9 cellular contexts compared by ENCODE assay signal in the genomic region with DNA sequence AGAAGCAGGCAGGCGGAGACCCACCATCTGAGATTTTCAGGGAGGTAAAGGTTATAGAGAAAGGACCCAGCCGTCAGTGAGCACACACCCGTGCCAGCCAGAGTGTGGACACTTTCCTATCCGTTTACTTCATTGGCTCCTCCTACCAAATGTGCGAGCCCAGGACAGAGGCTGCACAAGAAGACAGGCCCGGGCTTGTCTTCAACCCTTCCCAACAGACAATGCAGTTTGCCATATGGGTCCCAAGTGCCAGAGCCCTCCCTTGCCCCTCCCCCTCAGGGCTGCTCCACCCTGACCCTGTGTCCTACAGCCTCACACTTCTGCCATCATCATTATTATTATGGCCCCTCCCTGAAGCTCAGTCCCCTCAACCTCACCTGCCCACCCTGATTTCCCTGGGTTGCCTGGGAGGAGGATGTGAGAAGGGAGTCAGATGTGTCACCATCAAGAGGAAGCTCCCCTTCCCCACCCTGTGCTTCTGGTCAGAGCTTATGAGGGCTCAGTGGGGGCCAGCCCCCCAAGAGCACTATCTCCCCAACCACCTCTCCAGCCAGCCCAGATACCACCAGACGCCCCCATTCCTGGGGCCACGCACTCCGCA. TPM values are rescaled to one million over a fixed set of nuclear protein-coding genes. Genes with fewer than 3 reads are reported as not detected.
DNase-seq lines count a peak whose midpoint lies in the region; ATAC-seq and TF ChIP-seq lines count a peak whose summit lies in the region.
"Had no signal": no experiment of that assay in that cellular context is flagged by ENCODE, and none has a peak within 500 bp of the region (broad histone marks: within the 10 kb centered on the region; RNA-seq: fewer than 3 reads in every experiment).

No MANE protein-coding gene starts in this region.

- no peaks in the 10 kb centered on the region for H3K27me3 ChIP-seq in OCI-LY3 (ENCODE audit: low read depth, low read length)
- H3K27me3 ChIP-seq in gastroesophageal sphincter: peaks cover 3% of the 10 kb centered on the region
- no peaks in the 10 kb centered on the region for H3K27me3 ChIP-seq in upper lobe of left lung

- H3K27ac ChIP-seq in OCI-LY3 (ENCODE audit: low read length) (peak overlapping the region; percentile 99), gastroesophageal sphincter (peak overlapping the region in 3 of 4 donors; percentile 4 to 50 (median 49)), upper lobe of left lung (peak overlapping the region in 3 of 4 donors; percentile 11 to 94 (median 92))

- H3K27ac Mint-ChIP-seq in activated naive CD4-positive, alpha-beta T cell treated with anti-CD3 and anti-CD28 coated beads for 36 hours: peak overlapping the region; percentile 100

- peaks cover 100% of the 10 kb centered on the region for H3K4me1 ChIP-seq in OCI-LY3 (ENCODE audit: low read length)
- peaks cover 0 to 21% (median 0%) of the 10 kb centered on the region in 3 donors for H3K4me1 ChIP-seq in gastroesophageal sphincter
- peaks cover 32 to 93% (median 77%) of the 10 kb centered on the region in 4 donors for H3K4me1 ChIP-seq in upper lobe of left lung

- WGBS in gastroesophageal sphincter (ENCODE audit: low coverage in 1 of 2), 2 donors: 34 to 35% methylated on average over 2 to 5 of the region's 9 CpGs
- 61 to 68% methylated on average over 8 to 9 of the region's 9 CpGs for WGBS in upper lobe of left lung, 2 donors

- TF ChIP-seq CTCF in OCI-LY3 (IDR thresholded peaks at IDR 0.05; ENCODE audit: low read depth, low read length): no peak
- no peak for TF ChIP-seq CTCF in gastroesophageal sphincter (IDR thresholded peaks at IDR 0.05)
- no peak for TF ChIP-seq CTCF in upper lobe of left lung (IDR thresholded peaks at IDR 0.05)

- peaks cover 100% of the 10 kb centered on the region for H3K79me2 ChIP-seq in OCI-LY3 (ENCODE audit: low read length)

- H3K9me3 Mint-ChIP-seq in activated naive CD4-positive, alpha-beta T cell treated with anti-CD3 and anti-CD28 coated beads for 36 hours: no peaks in the 10 kb centered on the region

- H3K4me3 ChIP-seq in OCI-LY3 (ENCODE audit: low read length) (peak overlapping the region; percentile 87), gastroesophageal sphincter (no peak overlapping the region), upper lobe of left lung (no peak overlapping the region)

- CTCF ChIA-PET in activated naive CD4-positive, alpha-beta T cell treated with anti-CD3 and anti-CD28 coated beads for 36 hours (lab: Charles Lee): interaction anchor here (0.9 to 5.2 kb wide), 4 partner anchors 9 to 31 kb away, joined by 3 to 25 read pairs (median 10); partner anchors contain the start of gene LAPTM5

- H3K4me3 Mint-ChIP-seq in activated naive CD4-positive, alpha-beta T cell treated with anti-CD3 and anti-CD28 coated beads for 36 hours: peak overlapping the region; percentile 82

- peak overlapping the region; percentile 80 for H3K9ac ChIP-seq in OCI-LY3 (ENCODE audit: low read length)

- TF ChIP-seq EP300 in gastroesophageal sphincter (IDR thresholded peaks at IDR 0.05): no peak
- TF ChIP-seq EP300 in upper lobe of left lung (IDR thresholded peaks at IDR 0.05): no peak

- peak overlapping the region; percentile 100 for H3K4me2 ChIP-seq in OCI-LY3 (ENCODE audit: low read length)

- intact Hi-C loops in activated naive CD4-positive, alpha-beta T cell treated with anti-CD3 and anti-CD28 coated beads for 36 hours (cut with micrococcal nuclease): no loop called here

- H4K20me1 ChIP-seq in OCI-LY3 (ENCODE audit: insufficient read depth, low read length): peaks cover 51% of the 10 kb centered on the region

- H3K36me3 ChIP-seq in OCI-LY3 (replicated peaks; ENCODE audit: low read depth, low read length) (peaks cover 53% of the 10 kb centered on the region), gastroesophageal sphincter (no peaks in the 10 kb centered on the region), upper lobe of left lung (peaks cover 0 to 4% (median 0%) of the 10 kb centered on the region in 4 donors)

- no peak for ATAC-seq in gastroesophageal sphincter
- ATAC-seq in upper lobe of left lung (ENCODE audit: low FRiP score in 2 of 2): no peak
- ATAC-seq in HG03457 (IDR thresholded peaks at IDR 0.05; ENCODE audit: unreplicated experiment): no peak
- no peak for ATAC-seq in GM18519 (IDR thresholded peaks at IDR 0.05; ENCODE audit: low FRiP score, unreplicated experiment)

- peaks cover 98% of the 10 kb centered on the region for H3K4me1 Mint-ChIP-seq in activated naive CD4-positive, alpha-beta T cell treated with anti-CD3 and anti-CD28 coated beads for 36 hours (ENCODE audit: low read depth)

- peaks cover 42% of the 10 kb centered on the region for H3K36me3 Mint-ChIP-seq in activated naive CD4-positive, alpha-beta T cell treated with anti-CD3 and anti-CD28 coated beads for 36 hours (ENCODE audit: low read depth)

- TF ChIP-seq POLR2A in gastroesophageal sphincter (IDR thresholded peaks at IDR 0.05) (no peak), upper lobe of left lung (IDR thresholded peaks at IDR 0.05) (no peak)

- peak; percentile 59 for DNase-seq in activated naive CD4-positive, alpha-beta T cell treated with anti-CD3 and anti-CD28 coated beads for 36 hours
- DNase-seq in activated naive CD4-positive, alpha-beta T cell treated with Interleukin-2 at 50 U/mL for 16 hours: no peak
- no peak for DNase-seq in upper lobe of left lung
- no peak for DNase-seq in germinal center (ENCODE audit: low spot score)

- H2AFZ ChIP-seq in OCI-LY3 (ENCODE audit: low read depth, low read length): no peak overlapping the region

- no peaks in the 10 kb centered on the region for H3K27me3 Mint-ChIP-seq in activated naive CD4-positive, alpha-beta T cell treated with anti-CD3 and anti-CD28 coated beads for 36 hours (ENCODE audit: low read depth)

- H3K9me3 ChIP-seq in OCI-LY3 (ENCODE audit: insufficient read depth, low read length) (no peaks in the 10 kb centered on the region), gastroesophageal sphincter (no peaks in the 10 kb centered on the region), upper lobe of left lung (no peaks in the 10 kb centered on the region)

RNA-seq across cellular contexts. Expression of gene LAPTM5, which starts 9.4 kb away (rescaled TPM):
- 100 to 1,000 TPM; 205 to 208 TPM for total RNA-seq in activated naive CD4-positive, alpha-beta T cell treated with anti-CD3 and anti-CD28 coated beads for 36 hours
- 10 to 100 TPM in 3 of 4 donors, 1 to 10 TPM in 1; 8.9 to 75.4 (median 40.4) TPM for total RNA-seq in gastroesophageal sphincter
- total RNA-seq in upper lobe of left lung: 100 to 1,000 TPM; 148 to 624 (median 225) TPM

RNA-seq across cellular contexts. Expression of gene MATN1, which starts 24.8 kb away (rescaled TPM):
- total RNA-seq in activated naive CD4-positive, alpha-beta T cell treated with anti-CD3 and anti-CD28 coated beads for 36 hours: under 1 TPM; 0.36 to 0.37 TPM
- not detected for total RNA-seq in gastroesophageal sphincter
- total RNA-seq in upper lobe of left lung: under 1 TPM in 1 of 6 donors, not detected in 5; 0.15 TPM
- total RNA-seq: glomerular endothelial cell had no signal

Comparison
In these comparisons a context has a peak if more than half of its experiments do, and no peak if none do; other contexts are left out.
1. H3K27ac ChIP-seq: peak in every context shown above with its lines; median percentile 99 in OCI-LY3; 92 in upper lobe of left lung; 49 in gastroesophageal sphincter.